ENCODE assay signal across 8 cellular contexts in the genomic region with DNA sequence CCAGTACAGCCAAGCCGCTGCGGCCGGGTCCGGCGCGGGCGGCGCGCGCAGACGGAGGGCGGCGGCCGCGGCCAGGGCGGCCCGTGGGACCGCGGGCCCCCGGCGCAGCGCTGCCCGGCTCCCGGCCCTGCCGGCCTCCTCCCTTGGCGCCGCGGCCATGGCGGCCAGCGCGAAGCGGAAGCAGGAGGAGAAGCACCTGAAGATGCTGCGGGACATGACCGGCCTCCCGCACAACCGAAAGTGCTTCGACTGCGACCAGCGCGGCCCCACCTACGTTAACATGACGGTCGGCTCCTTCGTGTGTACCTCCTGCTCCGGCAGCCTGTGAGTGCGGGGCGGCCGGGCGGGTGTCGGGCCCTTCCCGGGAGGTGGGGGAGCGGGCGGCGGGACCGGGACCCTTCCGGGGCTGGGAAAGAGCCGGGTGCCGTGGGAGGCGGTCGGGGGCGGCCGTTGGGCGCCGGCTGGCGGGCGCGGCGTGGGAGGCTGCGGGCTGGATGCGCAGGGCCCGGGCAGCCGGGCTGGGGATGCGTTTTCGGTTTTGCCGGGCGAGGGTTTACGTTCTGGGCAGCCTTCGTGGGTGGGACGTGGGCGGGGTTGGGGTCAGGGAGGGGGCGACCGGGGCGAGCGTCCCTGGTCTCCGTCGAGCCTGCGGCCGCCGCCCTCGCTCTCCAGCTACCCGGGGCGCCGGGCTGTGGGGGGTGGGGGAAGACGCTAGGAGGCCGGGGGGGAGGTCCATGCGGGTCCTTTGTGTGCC. TPM values are rescaled to one million over a fixed set of nuclear protein-coding genes. Genes with fewer than 3 reads are reported as not detected.
DNase-seq lines count a peak whose midpoint lies in the region; ATAC-seq, FAIRE-seq and TF ChIP-seq lines count a peak whose summit lies in the region.

No MANE protein-coding gene starts in this region.

- intact Hi-C loops in K562 (cut with micrococcal nuclease): loop anchor here (5.0 kb wide), 1 partner anchor 40 kb away; no protein-coding TSS in a partner anchor

- peak overlapping the region; percentile 95 for H3K9ac ChIP-seq in SK-N-SH
- peak overlapping the region; percentile 68 to 96; a peak in 3 of 4 replicates for H3K9ac ChIP-seq in K562 (ENCODE audit: insufficient read depth in 1 of 2, low read depth in 2 of 2, low read length in 2 of 2)
- H3K9ac ChIP-seq in smooth muscle cell (ENCODE audit: low read depth): peak overlapping the region; percentile 97

- TF ChIP-seq RAD21 in SK-N-SH (IDR thresholded peaks at IDR 0.05; ENCODE audit: low read length) (no peak), K562 (CRISPR knock-in tag; conservative IDR thresholded peaks at IDR 0.05 in 1 of 2, IDR thresholded peaks at IDR 0.05 in 1 of 2) (no peak)

- H3K9me1 ChIP-seq in K562 (ENCODE audit: control insufficient read depth, insufficient read depth, low read length): no peaks in the 10 kb centered on the region

- TF ChIP-seq CTCF in SK-N-SH (IDR thresholded peaks at IDR 0.05): no peak
- no peak for TF ChIP-seq CTCF in K562 (IDR thresholded peaks at IDR 0.05 in 2 of 3, conservative IDR thresholded peaks at IDR 0.05 in 1 of 3; ENCODE audit: insufficient read depth in 2 of 3, low read depth in 1 of 3, low read length in 3 of 3)
- no peak for TF ChIP-seq CTCF in smooth muscle cell (IDR thresholded peaks at IDR 0.05; ENCODE audit: borderline replicate concordance, insufficient read depth, poor library complexity, severe bottlenecking)

- H3K4me1 ChIP-seq in SK-N-SH (ENCODE audit: control insufficient read depth in 1 of 2, insufficient read depth in 2 of 2, low read depth in 1 of 2, low read length in 1 of 2) (peaks cover 5 to 10% of the 10 kb centered on the region in 2 experiments; a peak in 3 of 4 replicates), K562 (replicated peaks in 1 of 2; ENCODE audit: control insufficient read depth in 2 of 2, insufficient read depth in 2 of 2, low read length in 2 of 2) (peaks cover 0 to 7% of the 10 kb centered on the region in 2 experiments; a peak in 2 of 5 replicates), smooth muscle cell (ENCODE audit: low read depth) (peaks cover 15% of the 10 kb centered on the region)

- H3K36me3 ChIP-seq in SK-N-SH (replicated peaks in 1 of 2; ENCODE audit: control insufficient read depth in 1 of 2, insufficient read depth in 2 of 2, low read length in 1 of 2): no peaks in the 10 kb centered on the region
- H3K36me3 ChIP-seq in K562 (ENCODE audit: control insufficient read depth, insufficient read depth, low read length): no peaks in the 10 kb centered on the region; the same call in 2 of the 3 replicates
- H3K36me3 ChIP-seq in smooth muscle cell (ENCODE audit: low read depth): no peaks in the 10 kb centered on the region

- in situ Hi-C loops in ACHN (cut with HindIII; ENCODE audit: low pct_ligation_motif_present, low pct_unique_long_range_greater_than_20kb, low sequenced_read_pairs): no loop called here
- in situ Hi-C loops in K562 (cut with MboI): no loop called here

- under 1% methylated on average over 29 of the region's 96 CpGs for WGBS in SK-N-SH (ENCODE audit: low lambda C conversion rate)
- WGBS in K562 (ENCODE audit: insufficient coverage, low coverage, missing lambda C conversion rate): 1% methylated on average over 13 of the region's 96 CpGs
- under 1% methylated on average over 52 of the region's 96 CpGs for WGBS in smooth muscle cell (ENCODE audit: low lambda C conversion rate)

- POLR2A ChIA-PET in SK-N-SH (lab: Yijun Ruan, JAX) (no interaction called here), K562 (lab: Yijun Ruan, JAX) (interaction anchor here (0.8 kb wide), 1 partner anchor 15 kb away, joined by 3 read pairs; no protein-coding TSS in a partner anchor)

- no peak overlapping the region for H2AFZ ChIP-seq in SK-N-SH (ENCODE audit: low read depth)
- H2AFZ ChIP-seq in K562 (ENCODE audit: low read depth, low read length): peak overlapping the region; percentile 69
- H2AFZ ChIP-seq in smooth muscle cell (ENCODE audit: low read depth): no peak overlapping the region

- H3K9me3 ChIP-seq in SK-N-SH (no peaks in the 10 kb centered on the region), K562 (replicated peaks; ENCODE audit: control insufficient read depth, insufficient read depth, low read depth, low read length) (no peaks in the 10 kb centered on the region), iPS-18c (ENCODE audit: control insufficient read depth, insufficient read depth, low read length) (no peaks in the 10 kb centered on the region), smooth muscle cell (replicated peaks; ENCODE audit: low read depth) (no peaks in the 10 kb centered on the region)

- peaks cover 52% of the 10 kb centered on the region for H3K79me2 ChIP-seq in SK-N-SH (ENCODE audit: insufficient read depth)
- H3K79me2 ChIP-seq in K562 (ENCODE audit: control insufficient read depth, insufficient read depth, low read length): peaks cover 55% of the 10 kb centered on the region
- peaks cover 52% of the 10 kb centered on the region for H3K79me2 ChIP-seq in smooth muscle cell (ENCODE audit: low read depth)

- ATAC-seq in GM18868 (IDR thresholded peaks at IDR 0.05; ENCODE audit: unreplicated experiment) (peak; percentile 64), HG03045 (IDR thresholded peaks at IDR 0.05; ENCODE audit: unreplicated experiment) (peak; percentile 77), K562 (peak; percentile 85)

- peaks cover 45% of the 10 kb centered on the region for H4K20me1 ChIP-seq in SK-N-SH (ENCODE audit: insufficient read depth)
- H4K20me1 ChIP-seq in K562 (replicated peaks; ENCODE audit: control insufficient read depth, insufficient read depth, low read length): peaks cover 10% of the 10 kb centered on the region; the same call in 1 of the 2 replicates
- H4K20me1 ChIP-seq in smooth muscle cell (ENCODE audit: low read depth): peaks cover 50% of the 10 kb centered on the region

- no peaks in the 10 kb centered on the region for H3K27me3 ChIP-seq in SK-N-SH (ENCODE audit: insufficient read depth)
- H3K27me3 ChIP-seq in K562 (ENCODE audit: control insufficient read depth in 2 of 2, insufficient read depth in 2 of 2, low read length in 2 of 2): no peaks in the 10 kb centered on the region
- no peaks in the 10 kb centered on the region for H3K27me3 ChIP-seq in smooth muscle cell (ENCODE audit: low read depth)

- DNase-seq in ACHN (peak; percentile 32), SK-N-SH (peak; percentile 88), K562 (ENCODE audit: extremely low read depth in 1 of 4, low spot score in 3 of 4) (peak; percentile 59 to 73 (median 67)), smooth muscle cell (lab: John Stamatoyannopoulos, UW; ENCODE audit: unreplicated experiment) (no peak), DMS53 treated with DMSO at 0.1 percent for 48 hours (lab: John Stamatoyannopoulos, UW; ENCODE audit: unreplicated experiment) (no peak)

- H3F3A ChIP-seq in SK-N-SH (replicated peaks; ENCODE audit: insufficient read depth): no peaks in the 10 kb centered on the region
- H3F3A ChIP-seq in smooth muscle cell (ENCODE audit: low read depth): peaks cover 4% of the 10 kb centered on the region

- peak overlapping the region; percentile 68 to 73; a peak in 3 of 4 replicates for H3K27ac ChIP-seq in SK-N-SH (ENCODE audit: low read depth in 2 of 2, low read length in 1 of 2)
- peak overlapping the region; percentile 79 for H3K27ac ChIP-seq in K562 (ENCODE audit: extremely low read depth, low read depth, low read length)
- peak overlapping the region; percentile 89 for H3K27ac ChIP-seq in smooth muscle cell (ENCODE audit: low read depth)

- no peaks in the 10 kb centered on the region for H3K9me2 ChIP-seq in SK-N-SH

- BruUV-seq in K562 (replicated peaks; lab: Mats Ljungman, UMichigan): no TSS peak

- CTCF ChIA-PET in SK-N-SH (lab: Yijun Ruan, JAX) (interaction anchor here (0.8 to 1.7 kb wide), 4 partner anchors 35 to 293 kb away, joined by 4 to 11 read pairs (median 5); no protein-coding TSS in a partner anchor), K562 (lab: Yijun Ruan, JAX; ENCODE audit: low intra/inter-chr PET ratio) (interaction anchor here (0.6 kb wide), 1 partner anchor 17 kb away, joined by 4 read pairs; no protein-coding TSS in a partner anchor)

- TF ChIP-seq POLR2A in K562 (conservative IDR thresholded peaks at IDR 0.05): no peak

- H3K4me3 ChIP-seq in SK-N-SH (ENCODE audit: low read depth in 2 of 2, low read length in 1 of 2): peak overlapping the region; percentile 74 to 87
- H3K4me3 ChIP-seq in K562: peak overlapping the region; percentile 94
- H3K4me3 ChIP-seq in iPS-18c (ENCODE audit: insufficient read depth, low read depth, low read length): peak overlapping the region; percentile 84
- H3K4me3 ChIP-seq in smooth muscle cell: peak overlapping the region; percentile 99

- FAIRE-seq in K562 (lab: Jason Lieb, UNC): no peak

- H3K4me2 ChIP-seq in SK-N-SH: peak overlapping the region; percentile 93; the same call in 1 of the 2 replicates
- peak overlapping the region; percentile 76; the same call in 1 of the 2 replicates for H3K4me2 ChIP-seq in K562 (ENCODE audit: insufficient read depth, low read length)
- H3K4me2 ChIP-seq in smooth muscle cell: peak overlapping the region; percentile 97

- no peak for TF ChIP-seq EP300 in SK-N-SH (IDR thresholded peaks at IDR 0.05; ENCODE audit: borderline replicate concordance in 1 of 2, low read depth in 1 of 2, low read length in 1 of 2)
- TF ChIP-seq EP300 in K562 (IDR thresholded peaks at IDR 0.05; ENCODE audit: low read length): no peak

RNA-seq across cellular contexts. Expression of gene AGFG1, which starts 0.5 kb away (rescaled TPM):
- 42.3 and 62.7 TPM in 2 replicates for polyA plus RNA-seq in SK-N-SH (2012; rRNA removed)
- 41.6 and 49.2 TPM in 2 replicates for polyA plus RNA-seq in SK-N-SH (2012; cell fraction: cytosol; rRNA removed)
- polyA plus RNA-seq in SK-N-SH (2012; cell fraction: nucleus; rRNA removed): 30.2 and 65.2 TPM in 2 replicates
- 31.0 and 37.9 TPM in 2 replicates for total RNA-seq in K562 (2011; cell fraction: chromatin; rRNA removed; ENCODE audit: low replicate concordance)
- total RNA-seq in K562 (2011; cell fraction: nucleolus; rRNA removed): 14.8 and 17.1 TPM in 2 replicates
- 16.6 and 31.9 TPM in 2 replicates for total RNA-seq in K562 (2011; cell fraction: nucleoplasm; rRNA removed)
- total RNA-seq in K562 (2014; rRNA removed): 18.1 and 27.0 TPM in 2 replicates
- total RNA-seq in K562 (2014; rRNA removed; fragmentation: Illumina TruSeq; extraction: Trizol): 38.1 and 47.1 TPM in 2 replicates
- total RNA-seq in K562 (2015; rRNA removed; fragmentation: Illumina TruSeq; extraction: Trizol): 37.4 and 37.9 TPM in 2 replicates
- 51.2 and 51.3 TPM in 2 replicates for total RNA-seq in K562 (2021)
- polyA plus RNA-seq in K562 (2011; rRNA removed): 79.5 and 97.5 TPM in 2 replicates
- polyA plus RNA-seq in K562 (2011; cell fraction: cytosol; rRNA removed): 88.8 TPM in 2 replicates
- 65.1 and 73.6 TPM in 2 replicates for polyA plus RNA-seq in K562 (2011; cell fraction: nucleus; rRNA removed)
- 27.7 and 28.0 TPM in 2 replicates for polyA plus RNA-seq in K562 (2012)
- 35.3 and 36.0 TPM in 2 replicates for polyA plus RNA-seq in K562 (2014; fragmentation: Illumina TruSeq; extraction: Trizol)
- polyA plus RNA-seq in K562 (2014; fragmentation: Nextera tagmentation; extraction: Ambion mirVana): 10 to 100 TPM; 11.2 to 14.0 TPM
- 17.1 and 28.7 TPM in 2 replicates for polyA plus RNA-seq in K562 (2014; rRNA removed)
- polyA minus RNA-seq in K562 (2011; rRNA and poly(A)+ RNA removed): 120 and 162 TPM in 2 replicates
- 42.0 and 75.2 TPM in 2 replicates for polyA minus RNA-seq in K562 (2011; cell fraction: cytosol; rRNA and poly(A)+ RNA removed)
- 19.5 and 36.4 TPM in 2 replicates for polyA minus RNA-seq in K562 (2011; cell fraction: nucleus; rRNA and poly(A)+ RNA removed)
- 127 and 143 TPM in 2 replicates for total RNA-seq in smooth muscle cell
- polyA plus RNA-seq in smooth muscle cell: 60.5 and 61.1 TPM in 2 replicates

Comparison
In these comparisons a context has a peak if more than half of its experiments do, and no peak if none do; other contexts are left out.
1. DNase-seq: peak in ACHN (single experiment), SK-N-SH (single experiment) and K562 (4 of 4); none in smooth muscle cell (single experiment) and DMS53 treated with DMSO at 0.1 percent for 48 hours (single experiment).
2. Peak in every context shown above with its lines, with median percentiles within 50 percentile points of each other: ATAC-seq, H3K27ac ChIP-seq, H3K4me2 ChIP-seq, H3K4me3 ChIP-seq and H3K9ac ChIP-seq.